In genomic region chr20:48750941-48751620, GRCh38 we compare ENCODE assay signal across 1 cellular context.
TF ChIP-seq lines count a peak whose summit lies in the region.

No MANE protein-coding gene starts in this region.

TF ChIP-seq in H1, 55 proteins besides CTCF, POLR2A, EP300 and RAD21 (continued from another document):
- TF ChIP-seq CHD7 (IDR thresholded peaks at IDR 0.05; ENCODE audit: insufficient replicate concordance, low read length) (no peak), CEBPB (IDR thresholded peaks at IDR 0.05; ENCODE audit: low read depth, low read length) (peak; percentile 74), SRF (IDR thresholded peaks at IDR 0.05; ENCODE audit: low read depth, low read length) (no peak), TAF1 (IDR thresholded peaks at IDR 0.05; ENCODE audit: low read depth, low read length) (no peak), KDM4A (IDR thresholded peaks at IDR 0.05; ENCODE audit: low read depth, low read length, severe bottlenecking) (no peak), EGR1 (IDR thresholded peaks at IDR 0.05; ENCODE audit: borderline replicate concordance, low read depth, low read length) (peak; percentile 45; the same call in 1 of the 2 replicates), ATF2 (IDR thresholded peaks at IDR 0.05; ENCODE audit: low read length) (no peak; the same call in 1 of the 2 replicates), GABPA (IDR thresholded peaks at IDR 0.05; ENCODE audit: borderline replicate concordance, insufficient read depth, low read length) (no peak), SIRT6 (IDR thresholded peaks at IDR 0.05; ENCODE audit: low read length) (no peak), SAP30 (IDR thresholded peaks at IDR 0.05; ENCODE audit: insufficient read depth, insufficient replicate concordance, low read length) (no peak), USF2 (IDR thresholded peaks at IDR 0.05; ENCODE audit: low read length) (peak; percentile 44), SP4 (IDR thresholded peaks at IDR 0.05; ENCODE audit: low read length) (no peak), HDAC6 (IDR thresholded peaks at IDR 0.05; ENCODE audit: low read depth, low read length) (no peak), NRF1 (IDR thresholded peaks at IDR 0.05; ENCODE audit: low read depth, low read length) (no peak), RNF2 (IDR thresholded peaks at IDR 0.05; ENCODE audit: borderline replicate concordance, low read depth, low read length, missing control alignments, poor library complexity, severe bottlenecking) (no peak), KDM1A (IDR thresholded peaks at IDR 0.05; ENCODE audit: borderline replicate concordance, low read length) (peak; percentile 52; the same call in 1 of the 2 replicates), CHD2 (IDR thresholded peaks at IDR 0.05; ENCODE audit: low read length) (no peak), ASH2L (IDR thresholded peaks at IDR 0.05; ENCODE audit: low read length) (peak; percentile 51), SIN3A (conservative IDR thresholded peaks at IDR 0.05 in 1 of 2, IDR thresholded peaks at IDR 0.05 in 1 of 2; ENCODE audit: low read depth in 1 of 2, low read length in 2 of 2) (no peak), TCF12 (IDR thresholded peaks at IDR 0.05; ENCODE audit: low read depth, low read length) (no peak), SP1 (IDR thresholded peaks at IDR 0.05; ENCODE audit: low read depth, low read length) (no peak; the same call in 1 of the 2 replicates), ZNF274 (IDR thresholded peaks at IDR 0.05; ENCODE audit: borderline replicate concordance, extremely low read depth, low read length) (no peak), CREB1 (IDR thresholded peaks at IDR 0.05) (0 out of 2 replicates have a peak, but pooled peaks have one; percentile 25), JUN (IDR thresholded peaks at IDR 0.05; ENCODE audit: low read depth, low read length) (no peak), RXRA (IDR thresholded peaks at IDR 0.05; ENCODE audit: insufficient read depth, low read depth, low read length) (no peak), TEAD4 (IDR thresholded peaks at IDR 0.05; ENCODE audit: low read depth, low read length) (no peak), YY1 (IDR thresholded peaks at IDR 0.05; ENCODE audit: low read depth, low read length) (peak; percentile 42; the same call in 1 of the 2 replicates), POLR2AphosphoS5 (IDR thresholded peaks at IDR 0.05; ENCODE audit: low read depth, low read length) (no peak), CTBP2 (IDR thresholded peaks at IDR 0.05; ENCODE audit: borderline replicate concordance, insufficient read depth, insufficient read length, low read length) (peak; percentile 82), FOSL1 (IDR thresholded peaks at IDR 0.05; ENCODE audit: insufficient read depth, low read depth, low read length) (no peak), POU5F1 (IDR thresholded peaks at IDR 0.05; ENCODE audit: low read depth, low read length) (no peak), GTF2F1 (IDR thresholded peaks at IDR 0.05; ENCODE audit: borderline replicate concordance, low read depth, low read length) (peak; percentile 42; the same call in 1 of the 2 replicates), CHD1 (IDR thresholded peaks at IDR 0.05; ENCODE audit: low read depth, low read length) (no peak), SP2 (IDR thresholded peaks at IDR 0.05; ENCODE audit: low read length) (no peak), MAFK (IDR thresholded peaks at IDR 0.05; ENCODE audit: low read depth, low read length) (no peak), BRCA1 (IDR thresholded peaks at IDR 0.05; ENCODE audit: low read depth, low read length) (no peak), HDAC2 (IDR thresholded peaks at IDR 0.05; ENCODE audit: borderline replicate concordance in 1 of 2, low read depth in 2 of 2, low read length in 2 of 2) (0 out of 4 replicates have a peak, but pooled peaks of 1 of the 2 experiments have one; percentile 22), KDM5A (IDR thresholded peaks at IDR 0.05; ENCODE audit: low read length) (no peak)
